Comparison of ENCODE assay signal across 21 cellular contexts in the genomic region with DNA sequence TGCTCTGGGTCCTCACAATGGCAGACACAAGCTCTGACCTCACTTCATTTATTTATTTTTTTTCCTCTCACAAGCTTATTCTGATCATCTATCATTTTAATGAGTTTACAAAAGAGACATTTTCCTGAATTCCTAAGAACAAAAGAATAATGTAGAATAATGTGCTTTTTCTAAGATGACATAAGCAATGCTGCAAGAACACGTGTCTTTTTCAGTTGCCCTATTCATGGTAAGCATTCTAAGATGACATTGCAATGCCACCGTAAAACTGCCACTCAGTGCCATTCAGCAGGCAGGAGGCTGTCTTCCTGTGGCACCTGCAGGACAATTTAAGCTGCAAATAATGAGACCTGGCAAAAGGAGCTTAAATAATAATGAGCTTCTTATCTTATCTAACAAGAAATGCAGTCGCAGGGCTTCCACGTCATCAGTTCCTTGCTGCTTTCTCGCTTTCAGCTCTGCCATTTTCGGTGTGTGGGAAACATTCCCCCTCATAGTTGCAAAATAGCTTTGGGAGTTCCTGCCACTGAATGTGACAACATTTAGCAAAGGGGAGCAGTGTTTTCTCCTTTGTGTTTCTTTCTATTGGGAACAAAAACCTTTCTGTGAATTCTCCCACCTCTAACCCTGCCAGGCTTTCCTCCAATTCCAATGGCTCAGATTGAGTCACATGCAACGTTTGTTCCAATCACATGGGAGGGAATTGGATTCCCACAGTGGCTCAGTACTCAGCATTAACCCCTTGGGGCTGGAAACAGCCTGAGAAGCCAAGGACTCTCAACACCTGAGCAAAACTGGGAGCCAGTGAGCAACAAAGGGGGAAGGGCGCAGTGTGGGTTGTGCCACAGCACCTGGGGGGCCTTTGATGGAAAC.
DNase-seq lines count a peak whose midpoint lies in the region; ATAC-seq and TF ChIP-seq lines count a peak whose summit lies in the region.
"Had no signal": no experiment of that assay in that cellular context is flagged by ENCODE, and none has a peak within 500 bp of the region (broad histone marks: within the 10 kb centered on the region; RNA-seq: fewer than 3 reads in every experiment).

No MANE protein-coding gene starts in this region.

- ATAC-seq in HG02798 (IDR thresholded peaks at IDR 0.05; ENCODE audit: poor library complexity, unreplicated experiment), result no peak
- ATAC-seq in effector memory CD8-positive, alpha-beta T cell (replicated peaks), result no peak
- ATAC-seq: activated T-cell treated with anti-CD3 and anti-CD28 coated beads, Interleukin-2, amount 50 U/mL, for 72 hours; left cardiac atrium; stimulated activated effector memory CD8-positive, alpha-beta T cell treated with anti-CD3 and anti-CD28 coated beads, Interleukin-12 subunit alpha, Interleukin-12 subunit beta, amount 100 ng/mL, for 72 hours had no signal

- in situ Hi-C loops in mammary epithelial cell (cut with MboI; ENCODE audit: low sequenced_read_pairs in 2 of 2), result no loop called here

- no peaks in the 10 kb centered on the region for H3K9me3 ChIP-seq in mammary epithelial cell (replicated peaks; ENCODE audit: insufficient read depth, low read length)
- H3K9me3 ChIP-seq in MM.1S (replicated peaks; ENCODE audit: insufficient read depth, low read length), result no peaks in the 10 kb centered on the region
- H3K9me3 ChIP-seq: Peyer's patch, spleen, upper lobe of left lung had no signal

- dilution Hi-C loops in mammary epithelial cell (cut with HindIII; ENCODE audit: low sequenced_read_pairs), result no loop called here

- H3K79me2 ChIP-seq in mammary epithelial cell (ENCODE audit: insufficient read depth, low read length) (no peaks in the 10 kb centered on the region), MM.1S (ENCODE audit: low read length) (no peaks in the 10 kb centered on the region)

- H3K27me3 Mint-ChIP-seq in MCF 10A (ENCODE audit: insufficient read depth, unreplicated experiment), result peaks cover 45% of the 10 kb centered on the region
- peaks cover 45 to 69% of the 10 kb centered on the region in 2 donors for H3K27me3 Mint-ChIP-seq in effector memory CD8-positive, alpha-beta T cell

- H3K27ac Mint-ChIP-seq in MCF 10A (ENCODE audit: low read depth, unreplicated experiment), result no peak overlapping the region
- H3K27ac Mint-ChIP-seq in effector memory CD8-positive, alpha-beta T cell, result no peak overlapping the region
- H3K27ac Mint-ChIP-seq: activated CD4-positive, alpha-beta memory T cell treated with anti-CD3 and anti-CD28 coated beads, Interleukin-2, amount 10 ng/mL, durations not matched to agents 7 days and 5 days; activated T-cell treated with anti-CD3 and anti-CD28 coated beads, Interleukin-2, amount 50 U/mL, for 72 hours; CD4-positive, CD25-positive, alpha-beta regulatory T cell; stimulated activated effector memory CD8-positive, alpha-beta T cell treated with anti-CD3 and anti-CD28 coated beads, Interleukin-12 subunit alpha, Interleukin-12 subunit beta, amount 100 ng/mL, for 72 hours had no signal

- H3K4me2 ChIP-seq in mammary epithelial cell (ENCODE audit: insufficient read depth, low read depth, low read length), result no peak overlapping the region
- H3K4me2 ChIP-seq in MM.1S (ENCODE audit: low read depth, low read length), result no peak overlapping the region

- no peaks in the 10 kb centered on the region for H4K20me1 ChIP-seq in mammary epithelial cell (ENCODE audit: insufficient read depth, low read length)
- H4K20me1 ChIP-seq in MM.1S (ENCODE audit: insufficient read depth, low read length), result no peaks in the 10 kb centered on the region

- no peaks in the 10 kb centered on the region for H3K36me3 Mint-ChIP-seq in MCF 10A (ENCODE audit: insufficient read depth, unreplicated experiment)
- no peaks in the 10 kb centered on the region for H3K36me3 Mint-ChIP-seq in effector memory CD8-positive, alpha-beta T cell (ENCODE audit: insufficient read depth)
- H3K36me3 Mint-ChIP-seq: CD4-positive, CD25-positive, alpha-beta regulatory T cell; stimulated activated effector memory CD8-positive, alpha-beta T cell treated with anti-CD3 and anti-CD28 coated beads, Interleukin-12 subunit alpha, Interleukin-12 subunit beta, amount 100 ng/mL, for 72 hours had no signal

- WGBS in mammary epithelial cell (ENCODE audit: low coverage, missing lambda C conversion rate), result 20% methylated on average over 8 of the region's 8 CpGs

- no peaks in the 10 kb centered on the region for H3K4me1 ChIP-seq in mammary epithelial cell (ENCODE audit: insufficient read depth, low read length)
- H3K4me1 ChIP-seq in MM.1S (ENCODE audit: low read length), result no peaks in the 10 kb centered on the region
- H3K4me1 ChIP-seq: Peyer's patch, spleen, upper lobe of left lung had no signal

- no peak overlapping the region for H3K4me3 Mint-ChIP-seq in MCF 10A (ENCODE audit: unreplicated experiment)
- no peak overlapping the region for H3K4me3 Mint-ChIP-seq in effector memory CD8-positive, alpha-beta T cell
- H3K4me3 Mint-ChIP-seq: activated CD4-positive, alpha-beta memory T cell treated with anti-CD3 and anti-CD28 coated beads, Interleukin-2, amount 10 ng/mL, durations not matched to agents 7 days and 5 days; activated T-cell treated with anti-CD3 and anti-CD28 coated beads, Interleukin-2, amount 50 U/mL, for 72 hours; CD4-positive, CD25-positive, alpha-beta regulatory T cell; stimulated activated effector memory CD8-positive, alpha-beta T cell treated with anti-CD3 and anti-CD28 coated beads, Interleukin-12 subunit alpha, Interleukin-12 subunit beta, amount 100 ng/mL, for 72 hours had no signal

- H3K9ac ChIP-seq in mammary epithelial cell (ENCODE audit: insufficient read depth, low read length), result no peak overlapping the region
- no peak overlapping the region for H3K9ac ChIP-seq in MM.1S (ENCODE audit: low read length)

- no peak overlapping the region for H3K4me3 ChIP-seq in mammary epithelial cell (replicated peaks in 1 of 3; ENCODE audit: insufficient read depth in 1 of 3, low read depth in 2 of 3, low read length in 3 of 3)
- 0 out of 2 replicates have a peak overlapping the region, but pooled peaks have one; percentile 21 for H3K4me3 ChIP-seq in WI38 (ENCODE audit: low read depth, low read length)
- no peak overlapping the region for H3K4me3 ChIP-seq in MM.1S (ENCODE audit: low read length)
- H3K4me3 ChIP-seq: Peyer's patch, spleen, upper lobe of left lung had no signal

- H3K27ac ChIP-seq in mammary epithelial cell (ENCODE audit: insufficient read depth, low read depth, low read length), result no peak overlapping the region
- H3K27ac ChIP-seq in MM.1S (ENCODE audit: low read length), result no peak overlapping the region
- H3K27ac ChIP-seq: Peyer's patch, spleen, upper lobe of left lung, VCaP had no signal

- no peaks in the 10 kb centered on the region for H3K9me3 Mint-ChIP-seq in MCF 10A (ENCODE audit: unreplicated experiment)
- no peaks in the 10 kb centered on the region for H3K9me3 Mint-ChIP-seq in effector memory CD8-positive, alpha-beta T cell
- H3K9me3 Mint-ChIP-seq: activated CD4-positive, alpha-beta memory T cell treated with anti-CD3 and anti-CD28 coated beads, Interleukin-2, amount 10 ng/mL, durations not matched to agents 7 days and 5 days; stimulated activated effector memory CD8-positive, alpha-beta T cell treated with anti-CD3 and anti-CD28 coated beads, Interleukin-12 subunit alpha, Interleukin-12 subunit beta, amount 100 ng/mL, for 72 hours had no signal

- POLR2A ChIA-PET in MCF 10A (lab: Yijun Ruan, JAX), result interaction anchor here (1.2 kb wide), 1 partner anchor 48 kb away, joined by 3 read pairs; no protein-coding TSS in a partner anchor

- no peak for TF ChIP-seq CTCF in mammary epithelial cell (conservative IDR thresholded peaks at IDR 0.05 in 1 of 2, IDR thresholded peaks at IDR 0.05 in 1 of 2; ENCODE audit: extremely low read depth in 1 of 2, insufficient read depth in 1 of 2, low read depth in 1 of 2, low read length in 2 of 2)
- no peak for TF ChIP-seq CTCF in MCF 10A (IDR thresholded peaks at IDR 0.05; ENCODE audit: unreplicated experiment)
- TF ChIP-seq CTCF in WI38 (IDR thresholded peaks at IDR 0.05; ENCODE audit: low read depth, low read length), result no peak
- TF ChIP-seq CTCF in MM.1S (IDR thresholded peaks at IDR 0.05; ENCODE audit: low read length), result no peak

- no peaks in the 10 kb centered on the region for H3K4me1 Mint-ChIP-seq in MCF 10A (ENCODE audit: insufficient read depth, unreplicated experiment)
- H3K4me1 Mint-ChIP-seq in effector memory CD8-positive, alpha-beta T cell (ENCODE audit: low read depth in 2 of 2), result no peaks in the 10 kb centered on the region
- H3K4me1 Mint-ChIP-seq: activated CD4-positive, alpha-beta memory T cell treated with anti-CD3 and anti-CD28 coated beads, Interleukin-2, amount 10 ng/mL, durations not matched to agents 7 days and 5 days; CD4-positive, CD25-positive, alpha-beta regulatory T cell; stimulated activated effector memory CD8-positive, alpha-beta T cell treated with anti-CD3 and anti-CD28 coated beads, Interleukin-12 subunit alpha, Interleukin-12 subunit beta, amount 100 ng/mL, for 72 hours had no signal

- no peak for DNase-seq in mammary epithelial cell
- DNase-seq in MCF 10A (ENCODE audit: unreplicated experiment), result no peak
- DNase-seq in iPS-NIHi11 (ENCODE audit: low spot score), result peak; percentile 39
- DNase-seq in MM.1S, result no peak
- DNase-seq in activated CD8-positive, alpha-beta memory T cell treated with anti-CD3 and anti-CD28 coated beads, Interleukin-2, amount 50 U/mL, for 48 hours, result no peak
- no peak for DNase-seq in effector memory CD8-positive, alpha-beta T cell
- DNase-seq: ACHN; activated CD4-positive, alpha-beta memory T cell treated with anti-CD3 and anti-CD28 coated beads, Interleukin-2, amount 10 ng/mL, durations not matched to agents 7 days and 5 days; activated T-cell treated with anti-CD3 and anti-CD28 coated beads, Interleukin-2, amount 50 U/mL, for 72 hours; CD4-positive, CD25-positive, alpha-beta regulatory T cell; effector CD4-positive, alpha-beta T cell; left cardiac atrium; NCI-H1436 treated with DMSO at 0.1 percent for 48 hours; NCI-H446; Peyer's patch; spleen; upper lobe of left lung had no signal

- H3F3A ChIP-seq in MM.1S (ENCODE audit: insufficient read depth, low read length), result no peaks in the 10 kb centered on the region

- CTCF ChIA-PET in mammary epithelial cell (lab: Charles Lee; ENCODE audit: low non-redundant PET), result no interaction called here
- CTCF ChIA-PET in MCF 10A (lab: Yijun Ruan, JAX), result interaction anchor here (0.5 kb wide), 1 partner anchor 1344 kb away, joined by 3 read pairs; no protein-coding TSS in a partner anchor

- intact Hi-C loops in mammary epithelial cell (cut with micrococcal nuclease), result loop anchor here (10.0 kb wide), 1 partner anchor 1619 kb away; no protein-coding TSS in a partner anchor
- intact Hi-C loops in MCF 10A (cut with micrococcal nuclease), result no loop called here

- H3K9me2 ChIP-seq in MM.1S (replicated peaks; ENCODE audit: insufficient read depth, low read length), result no peaks in the 10 kb centered on the region

- H3K27me3 ChIP-seq in mammary epithelial cell (ENCODE audit: insufficient read depth, low read length) (peaks cover 4% of the 10 kb centered on the region), MM.1S (replicated peaks; ENCODE audit: insufficient read depth, low read length) (no peaks in the 10 kb centered on the region)
- H3K27me3 ChIP-seq: Peyer's patch, upper lobe of left lung had no signal

- no TSS peak for BruUV-seq in mammary epithelial cell (replicated peaks; lab: Mats Ljungman, UMichigan)
- no TSS peak for BruUV-seq in MCF 10A (replicated peaks; lab: Mats Ljungman, UMichigan)

- H2AFZ ChIP-seq in mammary epithelial cell (ENCODE audit: low read depth, low read length) (peak overlapping the region; percentile 40), MM.1S (ENCODE audit: low read length) (no peak overlapping the region)

- H3K36me3 ChIP-seq in mammary epithelial cell (ENCODE audit: insufficient read depth, low read length) (no peaks in the 10 kb centered on the region), MM.1S (replicated peaks; ENCODE audit: insufficient read depth, low read length) (no peaks in the 10 kb centered on the region)
- H3K36me3 ChIP-seq: Peyer's patch, spleen, upper lobe of left lung had no signal
